In genomic region chr1:55061706-55062321, GRCh38 we compare ENCODE assay signal across 28 cellular contexts. TPM values are rescaled to one million over a fixed set of nuclear protein-coding genes. Genes with fewer than 3 reads are reported as not detected.
DNase-seq lines count a peak whose midpoint lies in the region; ATAC-seq and TF ChIP-seq lines count a peak whose summit lies in the region.
"Had no signal": no experiment of that assay in that cellular context is flagged by ENCODE, and none has a peak within 500 bp of the region (broad histone marks: within the 10 kb centered on the region; RNA-seq: fewer than 3 reads in every experiment).

No MANE protein-coding gene starts in this region.

- peak; percentile 8 for ATAC-seq in gastroesophageal sphincter
- no peak for ATAC-seq in activated CD8-positive, alpha-beta T cell treated with anti-CD3 and anti-CD28 coated beads for 36 hours
- ATAC-seq in GM18858 (IDR thresholded peaks at IDR 0.05; ENCODE audit: unreplicated experiment), result no peak
- ATAC-seq: body of pancreas, gastrocnemius medialis, left cardiac atrium had no signal

- no peak for TF ChIP-seq POLR2A in gastroesophageal sphincter (IDR thresholded peaks at IDR 0.05)

- H3K4me1 Mint-ChIP-seq in neural progenitor cell, result peaks cover 8% of the 10 kb centered on the region
- peaks cover 5% of the 10 kb centered on the region for H3K4me1 Mint-ChIP-seq in activated CD8-positive, alpha-beta T cell treated with anti-CD3 and anti-CD28 coated beads for 36 hours (ENCODE audit: low read depth)

- CTCF ChIA-PET in RWPE1 (lab: Yijun Ruan, JAX), result no interaction called here
- CTCF ChIA-PET in activated CD8-positive, alpha-beta T cell treated with anti-CD3 and anti-CD28 coated beads for 36 hours (lab: Charles Lee), result interaction anchor here (2.1 kb wide), 1 partner anchor 112 kb away, joined by 6 read pairs; no protein-coding TSS in a partner anchor

- H3K36me3 ChIP-seq in gastroesophageal sphincter, result peaks cover 0 to 10% of the 10 kb centered on the region in 2 donors
- H3K36me3 ChIP-seq in neural progenitor cell, result no peaks in the 10 kb centered on the region
- H3K36me3 ChIP-seq: gastrocnemius medialis had no signal

- no peak overlapping the region for H3K4me3 Mint-ChIP-seq in neural progenitor cell
- no peak overlapping the region for H3K4me3 Mint-ChIP-seq in activated CD8-positive, alpha-beta T cell treated with anti-CD3 and anti-CD28 coated beads for 36 hours
- H3K4me3 Mint-ChIP-seq: activated CD4-positive, alpha-beta memory T cell treated with anti-CD3 and anti-CD28 coated beads, Interleukin-2, amount 10 ng/mL, durations not matched to agents 7 days and 5 days; CD4-positive, alpha-beta T cell had no signal

- H3K9me3 ChIP-seq in gastroesophageal sphincter (no peaks in the 10 kb centered on the region), neural progenitor cell (ENCODE audit: low read depth) (no peaks in the 10 kb centered on the region)
- H3K9me3 ChIP-seq: body of pancreas, gastrocnemius medialis, neutrophil, sigmoid colon, SK-N-SH had no signal

- intact Hi-C loops in activated CD8-positive, alpha-beta T cell treated with anti-CD3 and anti-CD28 coated beads for 36 hours (cut with micrococcal nuclease), result no loop called here

- in situ Hi-C loops in GM13976 (cut with MboI; ENCODE audit: low sequenced_read_pairs, unreplicated experiment), result no loop called here

- no peak overlapping the region for H2AFZ ChIP-seq in neural progenitor cell (replicated peaks)

- no peaks in the 10 kb centered on the region for H3K79me2 ChIP-seq in neural progenitor cell (ENCODE audit: low read depth)

- H3K27me3 Mint-ChIP-seq in neural progenitor cell (ENCODE audit: insufficient read depth, low read depth), result peaks cover 4% of the 10 kb centered on the region
- no peaks in the 10 kb centered on the region for H3K27me3 Mint-ChIP-seq in activated CD8-positive, alpha-beta T cell treated with anti-CD3 and anti-CD28 coated beads for 36 hours
- H3K27me3 Mint-ChIP-seq: activated CD4-positive, alpha-beta memory T cell treated with anti-CD3 and anti-CD28 coated beads, Interleukin-2, amount 10 ng/mL, durations not matched to agents 7 days and 5 days; CD4-positive, alpha-beta T cell; progenitor cell of endocrine pancreas had no signal

- 27% methylated on average over 2 of the region's 4 CpGs; no CpG with 5 or more reads in 1 of the 2 donors for WGBS in gastroesophageal sphincter (ENCODE audit: low coverage in 1 of 2), 2 donors

- DNase-seq in GM13976 (ENCODE audit: low spot score) (peak; percentile 12), RWPE1 (ENCODE audit: low spot score) (no peak), neural progenitor cell (ENCODE audit: low spot score) (no peak), foreskin melanocyte (no peak)
- no peak for DNase-seq in effector CD4-positive, alpha-beta T cell
- DNase-seq in activated CD8-positive, alpha-beta T cell treated with anti-CD3 and anti-CD28 coated beads for 36 hours, result no peak
- DNase-seq: activated CD4-positive, alpha-beta memory T cell treated with anti-CD3 and anti-CD28 coated beads, Interleukin-2, amount 10 ng/mL, durations not matched to agents 7 days and 5 days; activated CD4-positive, CD25-positive, alpha-beta regulatory T cell treated with anti-CD3 and anti-CD28 coated beads, Interleukin-2, amount 50 U/mL, for 72 hours; activated effector memory CD4-positive, alpha-beta T cell treated with anti-CD3 and anti-CD28 coated beads, Interleukin-2, amount 50 U/mL, for 16 hours; body of pancreas; gastrocnemius medialis; left cardiac atrium; mesendoderm; NCI-H1417 treated with DMSO at 0.1 percent for 48 hours; NCI-H2029 treated with DMSO at 0.1 percent for 48 hours; NCI-H526 treated with DMSO at 0.1 percent for 48 hours; NK-92 treated with Interleukin-12 subunit alpha and Interleukin-12 subunit beta, amount 100 ng/mL, for 24 hours; sigmoid colon; SK-N-SH; stimulated activated CD4-positive, alpha-beta T cell treated with anti-CD3 and anti-CD28 coated beads, Interleukin-4, amount 100 ng/mL, for 24 hours; trophoblast cell had no signal

- H3K27ac Mint-ChIP-seq in neural progenitor cell, result peak overlapping the region; percentile 85
- H3K27ac Mint-ChIP-seq in activated CD8-positive, alpha-beta T cell treated with anti-CD3 and anti-CD28 coated beads for 36 hours, result no peak overlapping the region
- H3K27ac Mint-ChIP-seq: activated CD4-positive, alpha-beta memory T cell treated with anti-CD3 and anti-CD28 coated beads, Interleukin-2, amount 10 ng/mL, durations not matched to agents 7 days and 5 days; CD4-positive, alpha-beta T cell; progenitor cell of endocrine pancreas had no signal

- TF ChIP-seq EP300 in gastroesophageal sphincter (IDR thresholded peaks at IDR 0.05), result no peak

- H3K27me3 ChIP-seq in gastroesophageal sphincter (no peaks in the 10 kb centered on the region), neural progenitor cell (no peaks in the 10 kb centered on the region)
- H3K27me3 ChIP-seq: body of pancreas, gastrocnemius medialis, neutrophil, sigmoid colon had no signal

- no peaks in the 10 kb centered on the region for H4K20me1 ChIP-seq in neural progenitor cell (ENCODE audit: low read depth)

- H3F3A ChIP-seq in neural progenitor cell (ENCODE audit: low read depth), result no peaks in the 10 kb centered on the region

- no peak overlapping the region for H3K9ac ChIP-seq in neural progenitor cell
- H3K9ac ChIP-seq: SK-N-SH had no signal

- no peak overlapping the region for H3K4me2 ChIP-seq in neural progenitor cell
- H3K4me2 ChIP-seq: SK-N-SH had no signal

- H3K27ac ChIP-seq in RWPE1 (peak overlapping the region; percentile 60), gastroesophageal sphincter (peak overlapping the region in 3 of 4 donors; percentile 55 to 73 (median 72)), neural progenitor cell (no peak overlapping the region)
- H3K27ac ChIP-seq: body of pancreas, gastrocnemius medialis, neutrophil had no signal

- H3K9me3 Mint-ChIP-seq in neural progenitor cell, result no peaks in the 10 kb centered on the region
- H3K9me3 Mint-ChIP-seq in activated CD8-positive, alpha-beta T cell treated with anti-CD3 and anti-CD28 coated beads for 36 hours, result no peaks in the 10 kb centered on the region
- H3K9me3 Mint-ChIP-seq: activated CD4-positive, alpha-beta memory T cell treated with anti-CD3 and anti-CD28 coated beads, Interleukin-2, amount 10 ng/mL, durations not matched to agents 7 days and 5 days; CD4-positive, alpha-beta T cell had no signal

- no peak for TF ChIP-seq CTCF in GM13976 (IDR thresholded peaks at IDR 0.05; ENCODE audit: borderline replicate concordance, control extremely low read depth, extremely low read depth, insufficient read depth, missing control alignments)
- TF ChIP-seq CTCF in RWPE1 (conservative IDR thresholded peaks at IDR 0.05; ENCODE audit: low read depth), result no peak
- TF ChIP-seq CTCF in gastroesophageal sphincter (IDR thresholded peaks at IDR 0.05), result no peak
- TF ChIP-seq CTCF in neural progenitor cell (IDR thresholded peaks at IDR 0.05), result no peak
- no peak for TF ChIP-seq CTCF in activated CD8-positive, alpha-beta T cell treated with anti-CD3 and anti-CD28 coated beads for 36 hours (IDR thresholded peaks at IDR 0.05)

- H3K4me3 ChIP-seq in gastroesophageal sphincter, result no peak overlapping the region
- no peak overlapping the region for H3K4me3 ChIP-seq in neural progenitor cell
- H3K4me3 ChIP-seq: body of pancreas, gastrocnemius medialis, sigmoid colon had no signal

- peaks cover 3% of the 10 kb centered on the region for H3K36me3 Mint-ChIP-seq in neural progenitor cell
- H3K36me3 Mint-ChIP-seq in activated CD8-positive, alpha-beta T cell treated with anti-CD3 and anti-CD28 coated beads for 36 hours (ENCODE audit: low read depth), result peaks cover 6% of the 10 kb centered on the region

- H3K4me1 ChIP-seq in gastroesophageal sphincter, result peaks cover 0 to 59% (median 22%) of the 10 kb centered on the region in 3 donors
- H3K4me1 ChIP-seq in neural progenitor cell, result no peaks in the 10 kb centered on the region
- H3K4me1 ChIP-seq: body of pancreas had no signal

- POLR2A ChIA-PET in RWPE1 (lab: Yijun Ruan, JAX; ENCODE audit: low non-redundant PET), result no interaction called here
- POLR2A ChIA-PET in activated CD8-positive, alpha-beta T cell treated with anti-CD3 and anti-CD28 coated beads for 36 hours (lab: Charles Lee), result no interaction called here

RNA-seq across cellular contexts. Expression of gene PCSK9, which starts 22.5 kb away (rescaled TPM):
- total RNA-seq in gastroesophageal sphincter, result under 1 TPM in 3 of 4 donors, not detected in 1; 0.13 to 0.64 (median 0.23) TPM
- 4.5 and 13.7 TPM in 2 replicates for total RNA-seq in neural progenitor cell (ENCODE audit: low replicate concordance)
- not detected for total RNA-seq in activated CD8-positive, alpha-beta T cell treated with anti-CD3 and anti-CD28 coated beads for 36 hours
- total RNA-seq: CD4-positive, alpha-beta T cell; subcutaneous adipose tissue; T-helper 1 cell treated with Interleukin-12 subunit alpha and Interleukin-12 subunit beta and Interleukin-4 antibody, amounts not matched to agents 30 ng/mL and 1 ng/mL, for 36 hours had no signal
